Comparison of ENCODE assay signal across 1 cellular context in genomic region chr20:64056889-64057627, GRCh38.
TF ChIP-seq lines count a peak whose summit lies in the region.

No MANE protein-coding gene starts in this region.

TF ChIP-seq in GM12878, 131 proteins besides CTCF, POLR2A, EP300 and RAD21 (continued from another document):
- no peak for TF ChIP-seq CEBPZ (IDR thresholded peaks at IDR 0.05; ENCODE audit: low read depth, low read length)
- TF ChIP-seq FOXK2 (IDR thresholded peaks at IDR 0.05): no peak
- TF ChIP-seq NR2F1 (conservative IDR thresholded peaks at IDR 0.05): no peak
- no peak for TF ChIP-seq MYC (IDR thresholded peaks at IDR 0.05; ENCODE audit: insufficient read depth, insufficient read length, insufficient replicate concordance, low read length, severe bottlenecking)
- no peak for TF ChIP-seq BCL11A (IDR thresholded peaks at IDR 0.05; ENCODE audit: low read depth, low read length)
- TF ChIP-seq CREM (IDR thresholded peaks at IDR 0.05; ENCODE audit: low read depth): no peak
- TF ChIP-seq RUNX3 (IDR thresholded peaks at IDR 0.05; ENCODE audit: low read length): peak; percentile 23; the same call in 1 of the 2 replicates
- TF ChIP-seq HDAC2 (IDR thresholded peaks at IDR 0.05): no peak
- no peak for TF ChIP-seq RELA (IDR thresholded peaks at IDR 0.05; ENCODE audit: borderline replicate concordance, partially characterized antibody)
- TF ChIP-seq MXI1 (IDR thresholded peaks at IDR 0.05; ENCODE audit: low read depth, low read length): no peak
- no peak for TF ChIP-seq TCF3 (IDR thresholded peaks at IDR 0.05; ENCODE audit: borderline replicate concordance, insufficient read depth, low read depth, low read length)
- TF ChIP-seq RBBP5 (conservative IDR thresholded peaks at IDR 0.05): no peak
- TF ChIP-seq HCFC1 (IDR thresholded peaks at IDR 0.05; ENCODE audit: low read length): no peak
- no peak for TF ChIP-seq ETV6 (conservative IDR thresholded peaks at IDR 0.05 in 1 of 2, IDR thresholded peaks at IDR 0.05 in 1 of 2; ENCODE audit: borderline replicate concordance in 1 of 2, low read depth in 1 of 2)
- no peak for TF ChIP-seq CBFB (IDR thresholded peaks at IDR 0.05; ENCODE audit: low read depth)
- no peak for TF ChIP-seq POU2F2 (IDR thresholded peaks at IDR 0.05; ENCODE audit: borderline replicate concordance, low read depth, low read length)
- TF ChIP-seq TBL1XR1 (IDR thresholded peaks at IDR 0.05; ENCODE audit: low read depth, low read length): no peak
- no peak for TF ChIP-seq CEBPB (IDR thresholded peaks at IDR 0.05; ENCODE audit: borderline replicate concordance in 1 of 2, low read depth in 2 of 2, low read length in 2 of 2)
- no peak for TF ChIP-seq PML (IDR thresholded peaks at IDR 0.05; ENCODE audit: low read length)
- TF ChIP-seq JUND (IDR thresholded peaks at IDR 0.05; ENCODE audit: low read depth, low read length): no peak
- no peak for TF ChIP-seq GABPA (IDR thresholded peaks at IDR 0.05; ENCODE audit: low read depth)
- no peak for TF ChIP-seq STAT3 (IDR thresholded peaks at IDR 0.05; ENCODE audit: low read depth, low read length)
- no peak for TF ChIP-seq FOXM1 (IDR thresholded peaks at IDR 0.05; ENCODE audit: low read depth, low read length)
- TF ChIP-seq MAX (IDR thresholded peaks at IDR 0.05; ENCODE audit: low read depth, low read length): no peak
- no peak for TF ChIP-seq SPI1 (IDR thresholded peaks at IDR 0.05; ENCODE audit: borderline replicate concordance, insufficient read depth, low read depth, low read length)
- TF ChIP-seq POLR2AphosphoS5 (IDR thresholded peaks at IDR 0.05; ENCODE audit: low read length): peak; percentile 28; the same call in 1 of the 2 replicates
- no peak for TF ChIP-seq JUNB (IDR thresholded peaks at IDR 0.05)
- TF ChIP-seq SIN3A (IDR thresholded peaks at IDR 0.05; ENCODE audit: low read depth, low read length): no peak
- no peak for TF ChIP-seq RFX5 (IDR thresholded peaks at IDR 0.05; ENCODE audit: low read depth, low read length)
- TF ChIP-seq TCF7 (IDR thresholded peaks at IDR 0.05; ENCODE audit: borderline replicate concordance): no peak
- TF ChIP-seq SMC3 (IDR thresholded peaks at IDR 0.05; ENCODE audit: borderline replicate concordance, low read length): no peak
- no peak for TF ChIP-seq USF1 (IDR thresholded peaks at IDR 0.05; ENCODE audit: borderline replicate concordance, extremely low read length, insufficient read depth, low read depth, low read length)
- peak in 1 of 2 experiments; percentile 13; a peak in 2 of 4 replicates for TF ChIP-seq BHLHE40 (IDR thresholded peaks at IDR 0.05; ENCODE audit: borderline replicate concordance in 1 of 2, low read depth in 2 of 2, low read length in 1 of 2)
TF ChIP-seq in GM12878: peak in this region for 7.
